In genomic region chr10:25174461-25175230, GRCh38 we compare ENCODE assay signal across 1 cellular context.
A peak's percentile ranks its signal among the peaks of the same experiment; 100 is the strongest.
TF ChIP-seq lines count a peak whose summit lies in the region.

Gene GPR158 (plus strand): TSS chr10:25175001. CDS start chr10:25175421, 420 bp downstream.

TF ChIP-seq in K562, 482 proteins besides CTCF, POLR2A, EP300 and RAD21 (continued from another document and continues in another):
- TF ChIP-seq CHD4 (IDR thresholded peaks at IDR 0.05; ENCODE audit: insufficient read depth, insufficient replicate concordance, low read depth, low read length, poor library complexity, severe bottlenecking) (no peak), ZNF609 (CRISPR knock-in tag; IDR thresholded peaks at IDR 0.05; ENCODE audit: borderline replicate concordance) (no peak), SRSF9 (IDR thresholded peaks at IDR 0.05; ENCODE audit: borderline replicate concordance, low read depth, low read length) (no peak), MCM5 (IDR thresholded peaks at IDR 0.05; ENCODE audit: low read depth) (no peak), ZNF41 (CRISPR knock-in tag; conservative IDR thresholded peaks at IDR 0.05) (no peak), ZNF583 (CRISPR knock-in tag; IDR thresholded peaks at IDR 0.05) (0 out of 2 replicates have a peak, but pooled peaks have one; percentile 47), PRMT5 (CRISPR knock-in tag; IDR thresholded peaks at IDR 0.05) (peak; percentile 84; the same call in 1 of the 2 replicates), ZNF408 (CRISPR knock-in tag; IDR thresholded peaks at IDR 0.05; ENCODE audit: low read depth) (no peak), SMAD4 (CRISPR knock-in tag; conservative IDR thresholded peaks at IDR 0.05) (peak; percentile 50; the same call in 1 of the 2 replicates), CBX5 (IDR thresholded peaks at IDR 0.05; ENCODE audit: borderline replicate concordance, low read depth) (no peak), TRIM24 (IDR thresholded peaks at IDR 0.05) (no peak), GATAD2A (IDR thresholded peaks at IDR 0.05) (no peak), TGIF2 (CRISPR knock-in tag; IDR thresholded peaks at IDR 0.05) (peak; percentile 60; the same call in 1 of the 2 replicates), UBTF (IDR thresholded peaks at IDR 0.05; ENCODE audit: borderline replicate concordance in 1 of 2, low read depth in 2 of 2, low read length in 2 of 2) (no peak), ZKSCAN1 (IDR thresholded peaks at IDR 0.05; ENCODE audit: low read depth, low read length) (no peak), NCOA1 (IDR thresholded peaks at IDR 0.05; ENCODE audit: low read depth) (peak; percentile 57; the same call in 1 of the 2 replicates), ZNF77 (CRISPR knock-in tag; IDR thresholded peaks at IDR 0.05) (no peak), STAT6 (CRISPR knock-in tag; IDR thresholded peaks at IDR 0.05) (no peak), KLF6 (CRISPR knock-in tag; IDR thresholded peaks at IDR 0.05; ENCODE audit: borderline replicate concordance) (no peak), ZNF184 (CRISPR knock-in tag; IDR thresholded peaks at IDR 0.05) (no peak), LCOR (CRISPR knock-in tag; IDR thresholded peaks at IDR 0.05) (peak; percentile 67), FOXM1 (IDR thresholded peaks at IDR 0.05; ENCODE audit: low read depth) (no peak), FOXM1 (CRISPR knock-in tag; IDR thresholded peaks at IDR 0.05; ENCODE audit: low read depth) (no peak), CEBPG (CRISPR knock-in tag; IDR thresholded peaks at IDR 0.05) (no peak), CEBPG (tag; conservative IDR thresholded peaks at IDR 0.05 in 1 of 2, IDR thresholded peaks at IDR 0.05 in 1 of 2) (no peak), RBM14 (IDR thresholded peaks at IDR 0.05; ENCODE audit: borderline replicate concordance, insufficient read depth, low read depth, low read length) (no peak), ID3 (CRISPR knock-in tag; IDR thresholded peaks at IDR 0.05) (no peak), ID3 (tag; IDR thresholded peaks at IDR 0.05) (no peak), ELF1 (tag; IDR thresholded peaks at IDR 0.05) (no peak), MAFG (tag; conservative IDR thresholded peaks at IDR 0.05) (no peak), SMAD2 (IDR thresholded peaks at IDR 0.05; ENCODE audit: low read depth, low read length) (no peak), BMI1 (IDR thresholded peaks at IDR 0.05; ENCODE audit: low read length) (no peak), ZNF347 (CRISPR knock-in tag; IDR thresholded peaks at IDR 0.05; ENCODE audit: low read depth) (no peak), ELK1 (CRISPR knock-in tag; IDR thresholded peaks at IDR 0.05) (no peak), MBD1 (CRISPR knock-in tag; IDR thresholded peaks at IDR 0.05) (no peak), SFPQ (IDR thresholded peaks at IDR 0.05; ENCODE audit: low read depth, low read length) (no peak), ETV6 (IDR thresholded peaks at IDR 0.05; ENCODE audit: borderline replicate concordance in 1 of 2, low read depth in 2 of 2, low read length in 1 of 2) (no peak), ETV6 (CRISPR knock-in tag; IDR thresholded peaks at IDR 0.05; ENCODE audit: borderline replicate concordance) (peak; percentile 19; the same call in 1 of the 2 replicates), HBP1 (CRISPR knock-in tag; IDR thresholded peaks at IDR 0.05) (no peak), HNRNPH1 (optimal IDR thresholded peaks at IDR 0.05; ENCODE audit: low read depth, low read length) (no peak), FOXK1 (CRISPR knock-in tag; IDR thresholded peaks at IDR 0.05; ENCODE audit: borderline replicate concordance) (no peak), GTF2A2 (tag; IDR thresholded peaks at IDR 0.05) (no peak), POLR3G (IDR thresholded peaks at IDR 0.05; ENCODE audit: extremely low read depth, insufficient read length, insufficient replicate concordance) (no peak), DMBX1 (CRISPR knock-in tag; IDR thresholded peaks at IDR 0.05; ENCODE audit: borderline replicate concordance) (peak; percentile 76), ZNF280B (CRISPR knock-in tag; IDR thresholded peaks at IDR 0.05) (no peak), HNRNPK (IDR thresholded peaks at IDR 0.05; ENCODE audit: low read depth, low read length, poor library complexity, severe bottlenecking) (no peak), RB1 (IDR thresholded peaks at IDR 0.05; ENCODE audit: low read depth) (0 out of 2 replicates have a peak, but pooled peaks have one; percentile 28), GATA2 (CRISPR knock-in tag; IDR thresholded peaks at IDR 0.05) (no peak)
